In genomic region chr7:157612664-157613561, GRCh38 we compare ENCODE assay signal across 8 cellular contexts.
DNase-seq lines count a peak whose midpoint lies in the region; ATAC-seq lines count a peak whose summit lies in the region.

No MANE protein-coding gene starts in this region.

- peak; percentile 57 for DNase-seq in NCI-H2171 treated with DMSO at 0.1 percent for 48 hours (lab: John Stamatoyannopoulos, UW)
- peak; percentile 86 for DNase-seq in activated effector memory CD4-positive, alpha-beta T cell treated with anti-CD3 and anti-CD28 coated beads, Interleukin-2, amount 50 U/mL, for 16 hours
- peak; percentile 83 for DNase-seq in left kidney (ENCODE audit: low read depth, low spot score)
- DNase-seq in stimulated activated CD8-positive, alpha-beta memory T cell treated with anti-CD3 and anti-CD28 coated beads, Interleukin-12 subunit alpha, Interleukin-12 subunit beta, amount 100 ng/mL, for 4 hours (ENCODE audit: low read depth): peak; percentile 52
- DNase-seq in T1000 (lab: John Stamatoyannopoulos, UW): no peak
- DNase-seq in NCI-H446 treated with DMSO at 0.1 percent for 48 hours (lab: John Stamatoyannopoulos, UW): no peak
- DNase-seq in dedifferentiated amniotic fluid mesenchymal stem cell (ENCODE audit: extremely low spot score): no peak

- ATAC-seq in GM19023 (IDR thresholded peaks at IDR 0.05; ENCODE audit: unreplicated experiment): peak; percentile 56

Comparison
In these comparisons a context has a peak if more than half of its experiments do, and no peak if none do; other contexts are left out.
1. DNase-seq: peak in NCI-H2171 treated with DMSO at 0.1 percent for 48 hours (single experiment), activated effector memory CD4-positive, alpha-beta T cell treated with anti-CD3 and anti-CD28 coated beads, Interleukin-2, amount 50 U/mL, for 16 hours (single experiment), left kidney (single experiment) and stimulated activated CD8-positive, alpha-beta memory T cell treated with anti-CD3 and anti-CD28 coated beads, Interleukin-12 subunit alpha, Interleukin-12 subunit beta, amount 100 ng/mL, for 4 hours (single experiment); none in T1000 (single experiment), NCI-H446 treated with DMSO at 0.1 percent for 48 hours (single experiment) and dedifferentiated amniotic fluid mesenchymal stem cell (single experiment).